ENCODE assay signal across 25 cellular contexts in the genomic region with DNA sequence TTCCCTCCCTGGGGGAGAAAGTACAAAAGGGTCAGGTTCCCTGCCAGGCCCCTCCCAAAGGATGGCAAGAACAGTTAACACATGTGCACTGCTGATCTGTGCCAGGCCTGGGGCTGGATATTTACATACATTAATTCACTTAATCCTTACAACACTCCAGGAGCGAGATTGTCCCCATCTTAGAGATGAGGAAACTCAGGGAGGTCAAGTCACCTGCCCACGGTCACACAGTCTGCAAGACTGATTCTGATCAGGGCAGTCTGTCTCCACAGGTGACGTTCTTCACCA. TPM values are rescaled to one million over a fixed set of nuclear protein-coding genes. Genes with fewer than 3 reads are reported as not detected.
DNase-seq lines count a peak whose midpoint lies in the region; FAIRE-seq and TF ChIP-seq lines count a peak whose summit lies in the region.
"Had no signal": no experiment of that assay in that cellular context is flagged by ENCODE, and none has a peak within 500 bp of the region (broad histone marks: within the 10 kb centered on the region; RNA-seq: fewer than 3 reads in every experiment).

No MANE protein-coding gene starts in this region.

- H3K4me3 ChIP-seq in breast epithelium (no peak overlapping the region), keratinocyte (ENCODE audit: control insufficient read depth in 2 of 3, extremely low read depth in 1 of 3, insufficient read depth in 2 of 3, low read depth in 1 of 3, low read length in 3 of 3) (no peak overlapping the region), vagina (no peak overlapping the region), SJCRH30 (no peak overlapping the region)
- H3K4me3 ChIP-seq: adrenal gland, ovary, right atrium auricular region, SJSA1, spleen had no signal

- peaks cover 2% of the 10 kb centered on the region for H3K9me1 ChIP-seq in keratinocyte (ENCODE audit: control insufficient read depth, extremely low read depth, insufficient read depth, low read length)

- H3K27ac ChIP-seq in breast epithelium (peak overlapping the region; percentile 76 to 85), keratinocyte (ENCODE audit: control insufficient read depth, insufficient read depth, low read length) (peak overlapping the region; percentile 100), vagina (peak overlapping the region; percentile 81), SJCRH30 (no peak overlapping the region)
- H3K27ac ChIP-seq: adrenal gland, ovary, right atrium auricular region, SJSA1 had no signal

- no peaks in the 10 kb centered on the region for H3K36me3 ChIP-seq in breast epithelium
- H3K36me3 ChIP-seq in keratinocyte (ENCODE audit: control insufficient read depth in 2 of 2, extremely low read depth in 1 of 2, insufficient read depth in 2 of 2, low read length in 2 of 2): peaks cover 0 to 5% of the 10 kb centered on the region in 2 experiments
- H3K36me3 ChIP-seq in vagina: no peaks in the 10 kb centered on the region
- 0 out of 2 replicates have a peak, but pooled peaks cover 3% of the 10 kb centered on the region for H3K36me3 ChIP-seq in SJCRH30
- H3K36me3 ChIP-seq: adrenal gland, ovary, right atrium auricular region, SJSA1, spleen had no signal

- intact Hi-C loops in breast epithelium (cut with DNase I; ENCODE audit: low total_unique reads): no loop called here
- intact Hi-C loops in vagina (cut with DNase I): no loop called here

- H3K9me3 ChIP-seq in breast epithelium: no peaks in the 10 kb centered on the region
- H3K9me3 ChIP-seq in keratinocyte (ENCODE audit: control insufficient read depth, low read depth, low read length): no peaks in the 10 kb centered on the region
- H3K9me3 ChIP-seq in vagina: no peaks in the 10 kb centered on the region
- no peaks in the 10 kb centered on the region for H3K9me3 ChIP-seq in SJCRH30 (replicated peaks)
- H3K9me3 ChIP-seq: adrenal gland, ovary, right atrium auricular region, SJSA1, spleen had no signal

- no peaks in the 10 kb centered on the region for H4K20me1 ChIP-seq in keratinocyte (ENCODE audit: control insufficient read depth, extremely low read depth, insufficient read depth, low read length)

- dilution Hi-C loops in keratinocyte (cut with MboI; ENCODE audit: extremely low pct_ligation_motif_present, low sequenced_read_pairs): no loop called here

- H3K4me1 ChIP-seq in breast epithelium (no peaks in the 10 kb centered on the region), keratinocyte (ENCODE audit: control insufficient read depth, extremely low read depth, insufficient read depth, low read length) (peaks cover 98% of the 10 kb centered on the region), vagina (peaks cover 61% of the 10 kb centered on the region), SJCRH30 (peaks cover 29% of the 10 kb centered on the region)
- H3K4me1 ChIP-seq: adrenal gland, right atrium auricular region, SJSA1 had no signal

- H2AFZ ChIP-seq in keratinocyte (ENCODE audit: control insufficient read depth, low read length): no peak overlapping the region

- H3K9ac ChIP-seq in keratinocyte (ENCODE audit: control insufficient read depth, extremely low read depth, insufficient read depth, low read length): peak overlapping the region; percentile 92

- H3K79me2 ChIP-seq in keratinocyte (ENCODE audit: control insufficient read depth, insufficient read depth, low read length): peaks cover 71% of the 10 kb centered on the region

- DNase-seq in NCI-H526 (lab: John Stamatoyannopoulos, UW) (peak; percentile 70 to 85), breast epithelium (ENCODE audit: low spot score in 2 of 2) (no peak), keratinocyte (ENCODE audit: low read depth, low spot score) (no peak), vagina (ENCODE audit: extremely low spot score in 2 of 2) (no peak), COLO829 (ENCODE audit: low spot score) (no peak), SJCRH30 (no peak)
- DNase-seq in stimulated activated CD4-positive, alpha-beta T cell treated with anti-CD3 and anti-CD28 coated beads, Interleukin-12 subunit alpha, Interleukin-12 subunit beta, amount 100 ng/mL, for 4 hours: no peak
- DNase-seq: activated CD8-positive, alpha-beta T cell treated with anti-CD3 and anti-CD28 coated beads, Interleukin-2, amount 10 ng/mL, durations not matched to agents 7 days and 5 days; activated naive CD4-positive, alpha-beta T cell treated with Interleukin-2 at 50 U/mL for 16 hours; activated T-cell treated with anti-CD3 and anti-CD28 coated beads, Interleukin-2, amount 50 U/mL, for 1 hour; adrenal gland; CD4-positive, alpha-beta T cell; IMR-90; left colon; mesenchymal stem cell; naive B cell; NCI-H1417 treated with DMSO at 0.1 percent for 48 hours; NCI-H2081 treated with DMSO at 0.1 percent for 48 hours; ovary; spleen; stimulated activated CD4-positive, alpha-beta T cell treated with anti-CD3 and anti-CD28 coated beads, Interleukin-4, amount 100 ng/mL, for 1 hour; T-helper 2 cell had no signal

- no peak for TF ChIP-seq POLR2A in breast epithelium (IDR thresholded peaks at IDR 0.05)
- no peak for TF ChIP-seq POLR2A in vagina (IDR thresholded peaks at IDR 0.05)

- FAIRE-seq in keratinocyte (lab: Jason Lieb, UNC): peak; percentile 23
- FAIRE-seq: endometrium had no signal

- peak overlapping the region; percentile 86 for H3K4me2 ChIP-seq in keratinocyte (ENCODE audit: control insufficient read depth, extremely low read depth, insufficient read depth, low read depth, low read length)

- no peak for TF ChIP-seq CTCF in breast epithelium (IDR thresholded peaks at IDR 0.05)
- TF ChIP-seq CTCF in keratinocyte (optimal IDR thresholded peaks at IDR 0.05 in 1 of 3, IDR thresholded peaks at IDR 0.05 in 1 of 3, conservative IDR thresholded peaks at IDR 0.05 in 1 of 3; ENCODE audit: extremely low read depth in 1 of 3, insufficient read depth in 2 of 3, low read length in 3 of 3): no peak
- no peak for TF ChIP-seq CTCF in vagina (IDR thresholded peaks at IDR 0.05)

- no peaks in the 10 kb centered on the region for H3K27me3 ChIP-seq in breast epithelium
- H3K27me3 ChIP-seq in keratinocyte (ENCODE audit: control insufficient read depth, extremely low read depth, insufficient read depth, low read length): no peaks in the 10 kb centered on the region
- no peaks in the 10 kb centered on the region for H3K27me3 ChIP-seq in vagina
- no peaks in the 10 kb centered on the region for H3K27me3 ChIP-seq in SJCRH30
- H3K27me3 ChIP-seq: adrenal gland, ovary, right atrium auricular region, SJSA1, spleen had no signal

RNA-seq across cellular contexts. Expression of a gene that starts 36.5 kb away (rescaled TPM):
- total RNA-seq in breast epithelium: 1 to 10 TPM; 2.6 to 6.6 (median 4.5) TPM
- 37.5 to 51.8 TPM (median 39.7 TPM) in 3 replicates for polyA plus RNA-seq in keratinocyte
- 15.4 TPM for polyA plus RNA-seq in keratinocyte (2011; ENCODE audit: low read depth)
- polyA plus RNA-seq in keratinocyte (2011; cell fraction: cytosol; rRNA removed): 32.7 and 39.4 TPM in 2 replicates
- polyA plus RNA-seq in keratinocyte (2011; cell fraction: nucleus; rRNA removed): 115 and 134 TPM in 2 replicates
- 67.3 and 67.5 TPM in 2 replicates for polyA plus RNA-seq in keratinocyte (2012; ENCODE audit: low replicate concordance)
- 111 to 317 TPM (median 149 TPM) in 3 replicates for polyA minus RNA-seq in keratinocyte
- polyA minus RNA-seq in keratinocyte (2011; cell fraction: cytosol; rRNA and poly(A)+ RNA removed): 75.8 TPM
- polyA minus RNA-seq in keratinocyte (2011; cell fraction: nucleus; rRNA and poly(A)+ RNA removed): 116 and 161 TPM in 2 replicates
- 58.2 TPM for total RNA-seq in vagina
- 61.1 and 61.7 TPM in 2 replicates for total RNA-seq in SJCRH30 (2014; rRNA removed; shearing (Covaris generic))

Comparison
In these comparisons a context has a peak if more than half of its experiments do, and no peak if none do; other contexts are left out.
1. DNase-seq: peak in NCI-H526 (2 of 2); none in breast epithelium (0 of 2), keratinocyte (single experiment), vagina (0 of 2), COLO829 (single experiment), SJCRH30 (0 of 2) and stimulated activated CD4-positive, alpha-beta T cell treated with anti-CD3 and anti-CD28 coated beads, Interleukin-12 subunit alpha, Interleukin-12 subunit beta, amount 100 ng/mL, for 4 hours (single experiment).